Comparison of ENCODE assay signal across 22 cellular contexts in the genomic region with DNA sequence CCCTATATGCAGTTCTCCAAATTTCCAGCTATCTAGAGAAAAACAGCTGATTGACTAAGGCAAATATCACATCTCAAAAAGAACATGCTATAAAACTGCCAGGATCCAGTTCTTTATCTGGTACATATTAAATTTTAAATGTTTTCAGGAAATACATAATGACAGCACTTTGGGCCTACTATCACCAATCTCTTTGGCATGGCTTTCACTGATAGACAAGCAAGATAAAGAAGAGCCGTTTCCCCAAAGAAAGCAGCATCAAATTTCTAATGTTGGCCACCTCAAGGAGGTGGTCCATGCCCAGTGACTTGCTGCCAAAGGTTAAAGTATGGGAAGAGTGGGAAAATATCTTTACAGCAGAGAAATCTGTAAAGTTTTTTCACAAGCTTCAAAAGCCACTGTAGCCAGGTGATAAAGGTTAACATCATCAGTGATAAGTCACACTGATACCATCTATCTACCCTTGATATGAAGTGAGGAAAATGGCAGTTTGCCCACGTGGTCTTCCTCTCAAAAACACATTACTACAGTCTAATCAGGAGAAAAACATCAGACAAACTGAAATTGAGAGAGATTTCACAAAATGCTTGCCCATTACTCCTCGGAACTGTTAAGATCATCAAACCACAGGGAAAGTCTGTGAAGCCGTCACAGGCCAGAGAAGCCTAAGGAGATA. TPM values are rescaled to one million over a fixed set of nuclear protein-coding genes. Genes with fewer than 3 reads are reported as not detected.
DNase-seq lines count a peak whose midpoint lies in the region; ATAC-seq, FAIRE-seq and TF ChIP-seq lines count a peak whose summit lies in the region.
"Had no signal": no experiment of that assay in that cellular context is flagged by ENCODE, and none has a peak within 500 bp of the region (broad histone marks: within the 10 kb centered on the region; RNA-seq: fewer than 3 reads in every experiment).

No MANE protein-coding gene starts in this region.

- H3K36me3 Mint-ChIP-seq in astrocyte (ENCODE audit: low read depth, unreplicated experiment) = no peaks in the 10 kb centered on the region
- H3K36me3 Mint-ChIP-seq: CD14-positive monocyte; CD4-positive, CD25-positive, alpha-beta regulatory T cell had no signal

- no peak overlapping the region for H3K4me2 ChIP-seq in astrocyte (ENCODE audit: low read length)
- H3K4me2 ChIP-seq: BLaER1 had no signal

- H3K36me3 ChIP-seq in KOPT-K1 (ENCODE audit: insufficient read depth, low read length) (no peaks in the 10 kb centered on the region), astrocyte (ENCODE audit: insufficient read depth, low read length) (no peaks in the 10 kb centered on the region)
- H3K36me3 ChIP-seq: BE2C, BLaER1 had no signal

- H3K4me3 ChIP-seq in Jurkat, Clone E6-1 (ENCODE audit: low read length) = no peak overlapping the region
- no peak overlapping the region for H3K4me3 ChIP-seq in astrocyte (ENCODE audit: insufficient read depth, low read depth, low read length)
- H3K4me3 ChIP-seq: BLaER1 had no signal

- no peaks in the 10 kb centered on the region for H3K4me1 ChIP-seq in astrocyte (ENCODE audit: insufficient read depth, low read length)
- H3K4me1 ChIP-seq: BE2C, BLaER1 had no signal

- H3K27ac Mint-ChIP-seq in astrocyte (ENCODE audit: unreplicated experiment) = peak overlapping the region; percentile 63
- H3K27ac Mint-ChIP-seq: CD14-positive monocyte; CD4-positive, alpha-beta memory T cell; CD4-positive, CD25-positive, alpha-beta regulatory T cell had no signal

- no peak for FAIRE-seq in astrocyte (lab: Jason Lieb, UNC)
- FAIRE-seq: A204.1, D721Med, G401.6, GM12891 had no signal

- no peak for TF ChIP-seq CTCF in astrocyte (IDR thresholded peaks at IDR 0.05; ENCODE audit: insufficient read depth, low read depth, low read length)

- peaks cover 6% of the 10 kb centered on the region for H3K4me1 Mint-ChIP-seq in astrocyte (ENCODE audit: low read depth, unreplicated experiment)
- H3K4me1 Mint-ChIP-seq: CD4-positive, alpha-beta memory T cell; CD4-positive, CD25-positive, alpha-beta regulatory T cell; CD8-positive, alpha-beta memory T cell had no signal

- H3K27ac ChIP-seq in KOPT-K1 (ENCODE audit: low read depth, low read length, poor library complexity, severe bottlenecking) (peak overlapping the region; percentile 36), astrocyte (ENCODE audit: low read depth, low read length) (no peak overlapping the region)
- H3K27ac ChIP-seq: BLaER1 had no signal

- no peaks in the 10 kb centered on the region for H3K27me3 ChIP-seq in astrocyte (ENCODE audit: insufficient read depth, low read length)
- H3K27me3 ChIP-seq: BE2C, BLaER1 had no signal

- no peaks in the 10 kb centered on the region for H3K9me3 ChIP-seq in KOPT-K1 (ENCODE audit: insufficient read depth, low read length, poor library complexity, severe bottlenecking)
- no peaks in the 10 kb centered on the region for H3K9me3 ChIP-seq in astrocyte (ENCODE audit: insufficient read depth, low read depth, low read length)
- H3K9me3 ChIP-seq: BE2C, BLaER1 had no signal

- no peak overlapping the region for H3K9ac ChIP-seq in astrocyte (ENCODE audit: low read length)
- H3K9ac ChIP-seq: BLaER1 had no signal

- no peak for ATAC-seq in GM18873 (IDR thresholded peaks at IDR 0.05; ENCODE audit: low FRiP score, unreplicated experiment)

- H3K27me3 Mint-ChIP-seq in astrocyte (ENCODE audit: low read depth, unreplicated experiment) = peaks cover 6% of the 10 kb centered on the region

- H3K79me2 ChIP-seq in astrocyte (ENCODE audit: insufficient read depth, low read length) = no peaks in the 10 kb centered on the region

- no peaks in the 10 kb centered on the region for H4K20me1 ChIP-seq in astrocyte (ENCODE audit: insufficient read depth, low read length)
- H4K20me1 ChIP-seq: BLaER1 had no signal

- DNase-seq in Jurkat, Clone E6-1 (ENCODE audit: low read depth, low spot score) = peak; percentile 34
- DNase-seq in astrocyte (ENCODE audit: low read depth) (no peak), D341Med (ENCODE audit: low spot score) (no peak), SIG-M5 treated with dmso at 0.1 percent for 504 hours (lab: John Stamatoyannopoulos, UW; ENCODE audit: unreplicated experiment) (no peak)
- DNase-seq: 8988T; ACHN; BE2C; C1 segment of cervical spinal cord; CD4-positive, alpha-beta memory T cell; CD4-positive, CD25-positive, alpha-beta regulatory T cell; CD8-positive, alpha-beta memory T cell; COR-L47; DMS79 treated with DMSO at 0.1 percent for 48 hours; GF-D8 had no signal

- H2AFZ ChIP-seq in astrocyte (ENCODE audit: low read depth, low read length) = no peak overlapping the region

- H3K4me3 Mint-ChIP-seq in astrocyte (ENCODE audit: unreplicated experiment) = no peak overlapping the region
- H3K4me3 Mint-ChIP-seq: CD14-positive monocyte; CD4-positive, alpha-beta memory T cell; CD4-positive, CD25-positive, alpha-beta regulatory T cell; CD8-positive, alpha-beta memory T cell had no signal

- peaks cover 1% of the 10 kb centered on the region for H3K9me3 Mint-ChIP-seq in astrocyte (ENCODE audit: unreplicated experiment)
- H3K9me3 Mint-ChIP-seq: CD4-positive, alpha-beta memory T cell; CD4-positive, CD25-positive, alpha-beta regulatory T cell; CD8-positive, alpha-beta memory T cell had no signal

RNA-seq across cellular contexts. Expression of a gene that starts 46.4 kb away (rescaled TPM):
- 9.9 TPM for polyA plus RNA-seq in Jurkat, Clone E6-1 (2012; ENCODE audit: insufficient read depth, insufficient read length)
- 4.3 and 4.7 TPM in 2 replicates for total RNA-seq in astrocyte
